Comparison of ENCODE assay signal across 17 cellular contexts in genomic region chr22:50361222-50361621, GRCh38. TPM values are rescaled to one million over a fixed set of nuclear protein-coding genes. Genes with fewer than 3 reads are reported as not detected.
DNase-seq lines count a peak whose midpoint lies in the region; ATAC-seq and TF ChIP-seq lines count a peak whose summit lies in the region.
"Had no signal": no experiment of that assay in that cellular context is flagged by ENCODE, and none has a peak within 500 bp of the region (broad histone marks: within the 10 kb centered on the region; RNA-seq: fewer than 3 reads in every experiment).

No MANE protein-coding gene starts in this region.

- H2BK120ac ChIP-seq in IMR-90 (ENCODE audit: low read depth, low read length), result no peak overlapping the region

- peaks cover 31% of the 10 kb centered on the region for H3K4me1 ChIP-seq in CD8-positive, alpha-beta T cell (ENCODE audit: insufficient read depth, low read length)
- H3K4me1 ChIP-seq in IMR-90 (ENCODE audit: control insufficient read depth, insufficient read depth, low read length), result peaks cover 2% of the 10 kb centered on the region

- peaks cover 8% of the 10 kb centered on the region for H3K36me3 ChIP-seq in CD8-positive, alpha-beta T cell (ENCODE audit: insufficient read depth, low read length)
- peaks cover 24% of the 10 kb centered on the region for H3K36me3 ChIP-seq in IMR-90 (ENCODE audit: control insufficient read depth, insufficient read depth, low read length)
- H3K36me3 ChIP-seq: cardiac muscle cell had no signal

- no peak overlapping the region for H2AK5ac ChIP-seq in IMR-90 (ENCODE audit: low read depth, low read length)

- dilution Hi-C loops in IMR-90 (cut with HindIII; ENCODE audit: low sequenced_read_pairs, unreplicated experiment), result no loop called here

- peaks cover 82% of the 10 kb centered on the region for H4K20me1 ChIP-seq in IMR-90 (ENCODE audit: insufficient read depth, low read length)

- no peak overlapping the region for H3K56ac ChIP-seq in IMR-90 (ENCODE audit: extremely low read depth, insufficient read depth, low read length)

- H3K27me3 ChIP-seq in CD8-positive, alpha-beta T cell (ENCODE audit: insufficient read depth, low read length), result no peaks in the 10 kb centered on the region
- H3K27me3 ChIP-seq in IMR-90 (ENCODE audit: control insufficient read depth, insufficient read depth, low read length), result no peaks in the 10 kb centered on the region
- H3K27me3 ChIP-seq: cardiac muscle cell, left lung, tibial artery had no signal

- CTCF ChIA-PET in CD8-positive, alpha-beta T cell (lab: Charles Lee), result interaction anchor here (1.4 to 1.5 kb wide), 2 partner anchors 19 to 33 kb away, joined by 3 to 4 read pairs; no protein-coding TSS in a partner anchor
- CTCF ChIA-PET in IMR-90 (lab: Yijun Ruan, JAX), result no interaction called here

- no peak for TF ChIP-seq RAD21 in IMR-90 (IDR thresholded peaks at IDR 0.05; ENCODE audit: low read length)

- no peak overlapping the region for H4K91ac ChIP-seq in IMR-90 (ENCODE audit: insufficient read depth, low read depth, low read length)

- H3K4me3 Mint-ChIP-seq in CD8-positive, alpha-beta T cell, result peak overlapping the region; percentile 40
- peak overlapping the region; percentile 62 for H3K4me3 Mint-ChIP-seq in activated naive CD8-positive, alpha-beta T cell treated with anti-CD3 and anti-CD28 coated beads, Interleukin-2, amount 10 ng/mL, durations not matched to agents 7 days and 5 days
- H3K4me3 Mint-ChIP-seq in natural killer cell treated with Interleukin-12 subunit alpha and Interleukin-12 subunit beta and Interleukin-15 and Interleukin-18, amount 100 ng/mL, for 72 hours, result peak overlapping the region; percentile 31

- no peak overlapping the region for H3K4me2 ChIP-seq in IMR-90 (ENCODE audit: low read depth, low read length)

- peak in 1 of 7 experiments; percentile 11 for DNase-seq in CD8-positive, alpha-beta T cell
- DNase-seq in IMR-90 (no peak), occipital lobe (lab: John Stamatoyannopoulos, UW) (no peak), coronary artery (ENCODE audit: low spot score) (no peak), NCI-H1417 treated with DMSO at 0.1 percent for 48 hours (lab: John Stamatoyannopoulos, UW) (no peak)
- DNase-seq in activated naive CD8-positive, alpha-beta T cell treated with anti-CD3 and anti-CD28 coated beads, Interleukin-2, amount 10 ng/mL, durations not matched to agents 7 days and 5 days, result no peak
- no peak for DNase-seq in natural killer cell treated with Interleukin-12 subunit alpha and Interleukin-12 subunit beta and Interleukin-15 and Interleukin-18, amount 100 ng/mL, for 72 hours (ENCODE audit: low spot score)
- DNase-seq: activated CD4-positive, alpha-beta T cell treated with anti-CD3 and anti-CD28 coated beads for 1 hour; glutamatergic neuron; KG1; left lung; NCI-H1048; NCI-H2081; NCI-H446 treated with DMSO at 0.1 percent for 48 hours; T-helper 9 cell; tibial artery had no signal

- H3K27ac ChIP-seq in CD8-positive, alpha-beta T cell (ENCODE audit: low read depth, low read length), result no peak overlapping the region
- no peak overlapping the region for H3K27ac ChIP-seq in IMR-90 (ENCODE audit: insufficient read depth, low read length)
- H3K27ac ChIP-seq in coronary artery, result no peak overlapping the region
- H3K27ac ChIP-seq: cardiac muscle cell, left lung, tibial artery had no signal

- H3K27ac Mint-ChIP-seq in CD8-positive, alpha-beta T cell, result peak overlapping the region; percentile 91
- H3K27ac Mint-ChIP-seq in activated naive CD8-positive, alpha-beta T cell treated with anti-CD3 and anti-CD28 coated beads, Interleukin-2, amount 10 ng/mL, durations not matched to agents 7 days and 5 days, result peak overlapping the region; percentile 82
- H3K27ac Mint-ChIP-seq in natural killer cell treated with Interleukin-12 subunit alpha and Interleukin-12 subunit beta and Interleukin-15 and Interleukin-18, amount 100 ng/mL, for 72 hours, result peak overlapping the region; percentile 68 to 79

- H3K36me3 Mint-ChIP-seq in CD8-positive, alpha-beta T cell, result peaks cover 39% of the 10 kb centered on the region
- peaks cover 22% of the 10 kb centered on the region for H3K36me3 Mint-ChIP-seq in activated naive CD8-positive, alpha-beta T cell treated with anti-CD3 and anti-CD28 coated beads, Interleukin-2, amount 10 ng/mL, durations not matched to agents 7 days and 5 days
- H3K36me3 Mint-ChIP-seq in natural killer cell treated with Interleukin-12 subunit alpha and Interleukin-12 subunit beta and Interleukin-15 and Interleukin-18, amount 100 ng/mL, for 72 hours, result peaks cover 6% of the 10 kb centered on the region

- H2AFZ ChIP-seq in IMR-90 (replicated peaks; ENCODE audit: low read length, poor library complexity), result no peak overlapping the region

- no peak overlapping the region for H3K14ac ChIP-seq in IMR-90 (replicated peaks; ENCODE audit: low read depth, low read length)

- H3K79me1 ChIP-seq in IMR-90 (ENCODE audit: low read depth in 1 of 2, low read length in 2 of 2), result peaks cover 30 to 64% of the 10 kb centered on the region in 2 experiments

- BruUV-seq in IMR-90 (replicated peaks; lab: Mats Ljungman, UMichigan), result no TSS peak

- peak overlapping the region; percentile 5 for H2AK9ac ChIP-seq in IMR-90 (replicated peaks; ENCODE audit: low read depth, low read length, poor library complexity)

- WGBS in IMR-90 (ENCODE audit: extremely low coverage in 2 of 2, insufficient read length in 1 of 2), 2 experiments, result 93% methylated on average over 2 of the region's 5 CpGs; no CpG with 5 or more reads in 1 of the 2 experiments

- no peaks in the 10 kb centered on the region for H3K9me3 Mint-ChIP-seq in CD8-positive, alpha-beta T cell
- H3K9me3 Mint-ChIP-seq in activated naive CD8-positive, alpha-beta T cell treated with anti-CD3 and anti-CD28 coated beads, Interleukin-2, amount 10 ng/mL, durations not matched to agents 7 days and 5 days, result no peaks in the 10 kb centered on the region
- no peaks in the 10 kb centered on the region for H3K9me3 Mint-ChIP-seq in natural killer cell treated with Interleukin-12 subunit alpha and Interleukin-12 subunit beta and Interleukin-15 and Interleukin-18, amount 100 ng/mL, for 72 hours

- no peak overlapping the region for H2BK5ac ChIP-seq in IMR-90 (ENCODE audit: low read depth, low read length, poor library complexity, severe bottlenecking)

- H3K4me1 Mint-ChIP-seq in CD8-positive, alpha-beta T cell (ENCODE audit: low read depth), result peaks cover 61% of the 10 kb centered on the region
- peaks cover 48% of the 10 kb centered on the region for H3K4me1 Mint-ChIP-seq in activated naive CD8-positive, alpha-beta T cell treated with anti-CD3 and anti-CD28 coated beads, Interleukin-2, amount 10 ng/mL, durations not matched to agents 7 days and 5 days
- peaks cover 32 to 47% of the 10 kb centered on the region in 2 donors for H3K4me1 Mint-ChIP-seq in natural killer cell treated with Interleukin-12 subunit alpha and Interleukin-12 subunit beta and Interleukin-15 and Interleukin-18, amount 100 ng/mL, for 72 hours (ENCODE audit: low read depth in 2 of 2)

- no peak overlapping the region for H2BK20ac ChIP-seq in IMR-90 (ENCODE audit: low read depth, low read length)

- TF ChIP-seq POLR2A in IMR-90 (IDR thresholded peaks at IDR 0.05; ENCODE audit: low read depth, low read length), result no peak

- H4K8ac ChIP-seq in IMR-90 (ENCODE audit: low read depth in 2 of 2, low read length in 2 of 2), result no peak overlapping the region

- no peak overlapping the region for H3K18ac ChIP-seq in IMR-90 (ENCODE audit: low read depth, low read length)

- H3K4ac ChIP-seq in IMR-90 (ENCODE audit: low read depth, low read length), result no peak overlapping the region

- H4K5ac ChIP-seq in IMR-90 (ENCODE audit: low read depth, low read length), result no peak overlapping the region

- peaks cover 24% of the 10 kb centered on the region for H3K9me1 ChIP-seq in IMR-90 (ENCODE audit: insufficient read depth, low read length)

- peak; percentile 49 for ATAC-seq in CD8-positive, alpha-beta T cell
- no peak for ATAC-seq in IMR-90 (ENCODE audit: low read depth)
- peak; percentile 35 for ATAC-seq in activated naive CD8-positive, alpha-beta T cell treated with anti-CD3 and anti-CD28 coated beads, Interleukin-2, amount 10 ng/mL, durations not matched to agents 7 days and 5 days (ENCODE audit: low read depth)
- peak in 1 of 2 donors; percentile 63 for ATAC-seq in natural killer cell treated with Interleukin-12 subunit alpha and Interleukin-12 subunit beta and Interleukin-15 and Interleukin-18, amount 100 ng/mL, for 72 hours
- ATAC-seq: left lung had no signal

- no peak for TF ChIP-seq CTCF in CD8-positive, alpha-beta T cell (IDR thresholded peaks at IDR 0.05)
- TF ChIP-seq CTCF in IMR-90 (conservative IDR thresholded peaks at IDR 0.05; ENCODE audit: low read depth, low read length) (no peak), coronary artery (IDR thresholded peaks at IDR 0.05) (no peak)

- H3K4me3 ChIP-seq in CD8-positive, alpha-beta T cell (ENCODE audit: low read depth, low read length), result no peak overlapping the region
- H3K4me3 ChIP-seq in IMR-90 (ENCODE audit: insufficient read depth, low read depth, low read length) (no peak overlapping the region), coronary artery (no peak overlapping the region)
- H3K4me3 ChIP-seq: cardiac muscle cell, left lung, tibial artery had no signal

- in situ Hi-C loops in IMR-90 (cut with MboI; ENCODE audit: low sequenced_read_pairs), result no loop called here

- no peaks in the 10 kb centered on the region for H3K9me3 ChIP-seq in CD8-positive, alpha-beta T cell (ENCODE audit: low read length)
- no peaks in the 10 kb centered on the region for H3K9me3 ChIP-seq in IMR-90 (ENCODE audit: control insufficient read depth, insufficient read depth, low read length)
- H3K9me3 ChIP-seq: left lung, tibial artery had no signal

- POLR2A ChIA-PET in CD8-positive, alpha-beta T cell (lab: Charles Lee), result no interaction called here
- POLR2A ChIA-PET in IMR-90 (lab: Charles Lee; ENCODE audit: unreplicated experiment), result no interaction called here
- POLR2A ChIA-PET in activated naive CD8-positive, alpha-beta T cell treated with anti-CD3 and anti-CD28 coated beads, Interleukin-2, amount 10 ng/mL, durations not matched to agents 7 days and 5 days (lab: Charles Lee), result interaction anchor here (1.0 kb wide), 1 partner anchor 121 kb away, joined by 3 read pairs; no protein-coding TSS in a partner anchor

- intact Hi-C loops in CD8-positive, alpha-beta T cell (cut with DNase I, micrococcal nuclease), result no loop called here
- intact Hi-C loops in IMR-90 (cut with micrococcal nuclease), result no loop called here

- no peaks in the 10 kb centered on the region for H3K27me3 Mint-ChIP-seq in CD8-positive, alpha-beta T cell (ENCODE audit: low read depth)
- H3K27me3 Mint-ChIP-seq in activated naive CD8-positive, alpha-beta T cell treated with anti-CD3 and anti-CD28 coated beads, Interleukin-2, amount 10 ng/mL, durations not matched to agents 7 days and 5 days, result no peaks in the 10 kb centered on the region
- H3K27me3 Mint-ChIP-seq in natural killer cell treated with Interleukin-12 subunit alpha and Interleukin-12 subunit beta and Interleukin-15 and Interleukin-18, amount 100 ng/mL, for 72 hours, result no peaks in the 10 kb centered on the region

- no peak overlapping the region for H3K23ac ChIP-seq in IMR-90 (ENCODE audit: low read depth, low read length)

- no peak overlapping the region for H2BK15ac ChIP-seq in IMR-90 (ENCODE audit: low read depth, low read length)

- no peak overlapping the region for H3K9ac ChIP-seq in IMR-90 (ENCODE audit: low read depth, low read length)

RNA-seq across cellular contexts. Expression of gene PPP6R2, which starts 18.1 kb away (rescaled TPM):
- total RNA-seq in CD8-positive, alpha-beta T cell, result 10 to 100 TPM; 46.2 to 46.5 TPM
- total RNA-seq in IMR-90 (2012; rRNA removed), result 49.4 and 51.6 TPM in 2 replicates
- polyA plus RNA-seq in IMR-90 (2012; rRNA removed), result 46.9 and 49.2 TPM in 2 replicates
- polyA plus RNA-seq in IMR-90 (2012; cell fraction: cytosol; rRNA removed), result 42.4 and 51.0 TPM in 2 replicates
- 130 and 243 TPM in 2 replicates for polyA plus RNA-seq in IMR-90 (2012; cell fraction: nucleus; rRNA removed; ENCODE audit: low replicate concordance)
- 10 to 100 TPM; 81.6 to 86.8 TPM for total RNA-seq in activated naive CD8-positive, alpha-beta T cell treated with anti-CD3 and anti-CD28 coated beads, Interleukin-2, amount 10 ng/mL, durations not matched to agents 7 days and 5 days
- total RNA-seq in natural killer cell treated with Interleukin-12 subunit alpha and Interleukin-12 subunit beta and Interleukin-15 and Interleukin-18, amount 100 ng/mL, for 72 hours, result 100 to 1,000 TPM in 1 of 2 donors, 10 to 100 TPM in 1; 61.1 to 100 TPM
- 71.7 TPM for total RNA-seq in occipital lobe

RNA-seq across cellular contexts. Expression of gene DENND6B, which starts 34.4 kb away (rescaled TPM):
- 1 to 10 TPM; 3.0 to 3.1 TPM for total RNA-seq in CD8-positive, alpha-beta T cell
- total RNA-seq in IMR-90 (2012; rRNA removed) (0.36 and 0.56 TPM in 2 replicates), occipital lobe (16.5 TPM)
- polyA plus RNA-seq in IMR-90 (2012; rRNA removed), result 4.9 and 5.3 TPM in 2 replicates
- 3.0 and 4.6 TPM in 2 replicates for polyA plus RNA-seq in IMR-90 (2012; cell fraction: cytosol; rRNA removed)
- 15.5 and 36.4 TPM in 2 replicates for polyA plus RNA-seq in IMR-90 (2012; cell fraction: nucleus; rRNA removed; ENCODE audit: low replicate concordance)
- total RNA-seq in activated naive CD8-positive, alpha-beta T cell treated with anti-CD3 and anti-CD28 coated beads, Interleukin-2, amount 10 ng/mL, durations not matched to agents 7 days and 5 days, result 1 to 10 TPM; 8.8 to 9.5 TPM
- total RNA-seq in natural killer cell treated with Interleukin-12 subunit alpha and Interleukin-12 subunit beta and Interleukin-15 and Interleukin-18, amount 100 ng/mL, for 72 hours, result 1 to 10 TPM; 2.2 TPM

RNA-seq across cellular contexts. Expression of gene PLXNB2, which starts 53.8 kb away (rescaled TPM):
- total RNA-seq in CD8-positive, alpha-beta T cell, result 1 to 10 TPM; 6.3 to 8.1 TPM
- 73.1 and 84.7 TPM in 2 replicates for total RNA-seq in IMR-90 (2012; rRNA removed)
- polyA plus RNA-seq in IMR-90 (2012; rRNA removed), result 202 and 220 TPM in 2 replicates
- polyA plus RNA-seq in IMR-90 (2012; cell fraction: cytosol; rRNA removed), result 120 and 220 TPM in 2 replicates
- 452 and 943 TPM in 2 replicates for polyA plus RNA-seq in IMR-90 (2012; cell fraction: nucleus; rRNA removed; ENCODE audit: low replicate concordance)
- total RNA-seq in activated naive CD8-positive, alpha-beta T cell treated with anti-CD3 and anti-CD28 coated beads, Interleukin-2, amount 10 ng/mL, durations not matched to agents 7 days and 5 days, result 10 to 100 TPM; 43.0 to 45.8 TPM
- 1 to 10 TPM; 4.4 to 5.5 TPM for total RNA-seq in natural killer cell treated with Interleukin-12 subunit alpha and Interleukin-12 subunit beta and Interleukin-15 and Interleukin-18, amount 100 ng/mL, for 72 hours
- total RNA-seq in occipital lobe, result 46.0 TPM
